ENCODE assay signal across 1 cellular context in genomic region chr1:108199781-108200626, GRCh38.
TF ChIP-seq lines count a peak whose summit lies in the region.

Gene SLC25A24, minus strand, starts transcription at chr1:108200343. Its CDS starts 205 bp downstream, at chr1:108200138.

TF ChIP-seq in GM12878, 131 proteins besides CTCF, POLR2A, EP300 and RAD21 (continued from another document and continues in another):
- TF ChIP-seq TARDBP (IDR thresholded peaks at IDR 0.05; ENCODE audit: borderline replicate concordance) (no peak), KLF5 (IDR thresholded peaks at IDR 0.05; ENCODE audit: partially characterized antibody) (no peak), PAX5 (IDR thresholded peaks at IDR 0.05; ENCODE audit: borderline replicate concordance, low read depth, low read length) (no peak), STAT1 (conservative IDR thresholded peaks at IDR 0.05) (no peak), NR2C1 (IDR thresholded peaks at IDR 0.05) (no peak), BRCA1 (IDR thresholded peaks at IDR 0.05; ENCODE audit: low read depth, low read length) (no peak), SMAD1 (IDR thresholded peaks at IDR 0.05; ENCODE audit: low read depth, partially characterized antibody) (no peak), NR2C2 (IDR thresholded peaks at IDR 0.05; ENCODE audit: borderline replicate concordance, control insufficient read depth, insufficient read length, low read depth) (no peak), EGR1 (IDR thresholded peaks at IDR 0.05; ENCODE audit: borderline replicate concordance in 1 of 2, low read depth in 2 of 2, low read length in 2 of 2) (no peak), HDAC6 (IDR thresholded peaks at IDR 0.05; ENCODE audit: unreplicated experiment) (no peak), IRF5 (IDR thresholded peaks at IDR 0.05; ENCODE audit: borderline replicate concordance) (no peak), RCOR1 (conservative IDR thresholded peaks at IDR 0.05; ENCODE audit: low read depth, low read length) (no peak), ASH2L (IDR thresholded peaks at IDR 0.05; ENCODE audit: borderline replicate concordance, low read depth) (no peak), NFXL1 (IDR thresholded peaks at IDR 0.05; ENCODE audit: borderline replicate concordance) (no peak), TCF12 (IDR thresholded peaks at IDR 0.05; ENCODE audit: low read depth, low read length) (no peak), CBFB (IDR thresholded peaks at IDR 0.05; ENCODE audit: low read depth) (no peak), MTA3 (IDR thresholded peaks at IDR 0.05; ENCODE audit: borderline replicate concordance, low read length) (no peak), SPI1 (IDR thresholded peaks at IDR 0.05; ENCODE audit: borderline replicate concordance, insufficient read depth, low read depth, low read length) (no peak), BACH1 (IDR thresholded peaks at IDR 0.05; ENCODE audit: borderline replicate concordance) (peak; percentile 85), ZBTB40 (IDR thresholded peaks at IDR 0.05; ENCODE audit: borderline replicate concordance) (no peak; the same call in 1 of the 2 replicates), NR2F1 (conservative IDR thresholded peaks at IDR 0.05) (peak; percentile 55), NFYA (IDR thresholded peaks at IDR 0.05; ENCODE audit: borderline replicate concordance, low read depth, low read length) (no peak), PML (IDR thresholded peaks at IDR 0.05; ENCODE audit: low read length) (no peak), IKZF1 (conservative IDR thresholded peaks at IDR 0.05) (peak; percentile 88), ZNF592 (IDR thresholded peaks at IDR 0.05) (no peak), SUPT20H (IDR thresholded peaks at IDR 0.05; ENCODE audit: borderline replicate concordance, control insufficient read depth, low read depth, low read length) (no peak), ZZZ3 (IDR thresholded peaks at IDR 0.05; ENCODE audit: control insufficient read depth, insufficient read length, low read depth) (no peak), E4F1 (IDR thresholded peaks at IDR 0.05; ENCODE audit: borderline replicate concordance, partially characterized antibody) (no peak), LARP7 (IDR thresholded peaks at IDR 0.05) (peak; percentile 84), BCLAF1 (IDR thresholded peaks at IDR 0.05) (no peak), HDGF (IDR thresholded peaks at IDR 0.05) (peak; percentile 47; the same call in 1 of the 2 replicates), SUZ12 (IDR thresholded peaks at IDR 0.05; ENCODE audit: unreplicated experiment) (peak; percentile 29), ZBTB11 (CRISPR knock-in tag; IDR thresholded peaks at IDR 0.05) (no peak), BCL3 (IDR thresholded peaks at IDR 0.05; ENCODE audit: borderline replicate concordance, insufficient read depth, low read depth, low read length, poor library complexity, severe bottlenecking) (no peak)
